In the genomic region with DNA sequence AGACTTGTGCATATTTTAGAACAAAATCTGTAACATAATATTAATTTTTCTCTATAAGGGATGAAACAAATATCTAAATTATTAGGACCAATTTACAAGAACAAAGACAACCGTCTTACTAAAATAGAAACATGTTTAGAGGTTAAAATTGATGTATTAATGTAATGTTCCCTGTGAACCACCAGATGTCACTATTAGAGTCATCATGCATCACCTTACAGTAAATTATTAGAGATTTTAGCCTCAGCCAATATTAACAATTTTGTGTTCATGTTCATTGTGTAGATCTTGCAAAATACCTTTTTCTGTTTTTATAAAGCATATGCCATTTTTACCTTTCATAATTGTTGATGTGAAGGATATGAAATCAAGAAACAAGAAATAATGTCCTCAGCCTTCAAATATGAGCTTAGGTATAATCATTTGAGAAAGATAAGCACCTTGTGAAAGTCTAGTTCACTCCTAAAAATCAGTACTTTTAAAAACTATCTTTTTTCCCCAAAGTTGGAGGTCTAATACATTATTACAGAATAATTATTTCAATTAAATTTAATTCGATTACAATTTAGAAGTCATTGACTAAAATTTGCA, we compare ENCODE assay signal across 8 cellular contexts.
DNase-seq lines count a peak whose midpoint lies in the region; ATAC-seq and TF ChIP-seq lines count a peak whose summit lies in the region.

No MANE protein-coding gene starts in this region.

- 47 to 48% methylated on average over 2 of the region's 2 CpGs for WGBS in body of pancreas, 2 donors

- no peaks in the 10 kb centered on the region for H3K9me3 Mint-ChIP-seq in neural crest cell

- intact Hi-C loops in body of pancreas (cut with DNase I), result no loop called here

- no peak overlapping the region for H3K4me3 ChIP-seq in body of pancreas

- H3K36me3 Mint-ChIP-seq in neural crest cell (ENCODE audit: low read depth), result no peaks in the 10 kb centered on the region

- no peaks in the 10 kb centered on the region for H3K27me3 ChIP-seq in body of pancreas

- H3K9me3 ChIP-seq in body of pancreas, result no peaks in the 10 kb centered on the region

- no peak overlapping the region for H3K27ac Mint-ChIP-seq in neural crest cell (ENCODE audit: unreplicated experiment)

- DNase-seq in AG20443 (ENCODE audit: low spot score) (peak; percentile 15), Kasumi-1 (lab: John Stamatoyannopoulos, UW) (peak; percentile 56 to 65), body of pancreas (no peak), neural crest cell (ENCODE audit: low read depth, low spot score) (no peak), epidermal melanocyte (ENCODE audit: insufficient read length, low spot score) (no peak)
- no peak for DNase-seq in central memory CD4-positive, alpha-beta T cell

- no peaks in the 10 kb centered on the region for H3K27me3 Mint-ChIP-seq in neural crest cell (ENCODE audit: low read depth)

- H3K4me1 Mint-ChIP-seq in neural crest cell, result peaks cover 8% of the 10 kb centered on the region

- ATAC-seq in GM19328 (IDR thresholded peaks at IDR 0.05; ENCODE audit: unreplicated experiment), result peak; percentile 68
- no peak for ATAC-seq in body of pancreas
- no peak for ATAC-seq in GM21526 (IDR thresholded peaks at IDR 0.05; ENCODE audit: low FRiP score, unreplicated experiment)

- no peak overlapping the region for H3K4me3 Mint-ChIP-seq in neural crest cell

- H3K27ac ChIP-seq in body of pancreas, result no peak overlapping the region

- H3K36me3 ChIP-seq in body of pancreas (replicated peaks in 1 of 2; ENCODE audit: insufficient read depth in 1 of 2, low read depth in 2 of 2), result no peaks in the 10 kb centered on the region

- no peaks in the 10 kb centered on the region for H3K4me1 ChIP-seq in body of pancreas

- peak; percentile 38 to 55 (median 44) for TF ChIP-seq CTCF in body of pancreas (IDR thresholded peaks at IDR 0.05)
- TF ChIP-seq CTCF in neural crest cell (conservative IDR thresholded peaks at IDR 0.05), result peak; percentile 80

- TF ChIP-seq POLR2A in body of pancreas (IDR thresholded peaks at IDR 0.05), result no peak

Comparison
In these comparisons a context has a peak if more than half of its experiments do, and no peak if none do; other contexts are left out.
1. DNase-seq: peak in AG20443 (single experiment) and Kasumi-1 (2 of 2); none in body of pancreas (0 of 4), neural crest cell (single experiment), central memory CD4-positive, alpha-beta T cell (single experiment) and epidermal melanocyte (single experiment).